Comparison of ENCODE assay signal across 19 cellular contexts in the genomic region with DNA sequence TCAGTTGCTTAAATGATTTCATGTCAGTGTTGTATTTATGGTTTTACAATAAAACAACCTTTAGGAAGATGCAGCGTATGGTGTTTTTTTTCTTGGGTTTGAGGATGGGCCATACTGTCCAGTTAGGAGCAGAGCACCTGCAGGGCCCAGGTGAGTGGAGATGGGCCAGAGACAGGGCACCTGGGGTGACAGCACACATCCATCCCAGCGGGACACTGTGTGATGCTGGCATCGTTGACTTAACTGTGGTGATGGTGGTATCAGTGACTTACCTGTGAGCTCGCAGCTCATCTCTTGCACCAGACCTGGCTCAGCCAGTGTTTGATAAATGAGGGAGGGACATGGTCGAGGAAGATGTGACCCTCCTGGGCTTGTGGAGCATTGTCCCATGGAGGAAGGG. TPM values are rescaled to one million over a fixed set of nuclear protein-coding genes. Genes with fewer than 3 reads are reported as not detected.
DNase-seq lines count a peak whose midpoint lies in the region; ATAC-seq and TF ChIP-seq lines count a peak whose summit lies in the region.
"Had no signal": no experiment of that assay in that cellular context is flagged by ENCODE, and none has a peak within 500 bp of the region (broad histone marks: within the 10 kb centered on the region; RNA-seq: fewer than 3 reads in every experiment).

No MANE protein-coding gene starts in this region.

- WGBS in gastroesophageal sphincter (ENCODE audit: low coverage in 1 of 2), 2 donors, result 97 to 100% methylated on average over 1 to 4 of the region's 5 CpGs

- H3K9me3 Mint-ChIP-seq in progenitor cell of endocrine pancreas (ENCODE audit: low read depth), result no peaks in the 10 kb centered on the region

- H3F3A ChIP-seq in MM.1S (ENCODE audit: insufficient read depth, low read length), result no peaks in the 10 kb centered on the region

- H3K27ac ChIP-seq in BLaER1 (peak overlapping the region; percentile 98), MM.1S (ENCODE audit: low read length) (no peak overlapping the region), gastroesophageal sphincter (no peak overlapping the region)
- H3K27ac ChIP-seq: PC-9 had no signal

- DNase-seq in MM.1S, result no peak
- peak; percentile 44 for DNase-seq in islet precursor cell
- DNase-seq in progenitor cell of endocrine pancreas (ENCODE audit: low spot score, unreplicated experiment), result no peak
- no peak for DNase-seq in NCI-H526 treated with DMSO at 0.1 percent for 48 hours (lab: John Stamatoyannopoulos, UW)
- DNase-seq: DMS53, GDM1, Kasumi-1, NCI-H1048, NCI-H1417 treated with DMSO at 0.1 percent for 48 hours, NCI-H187, PC-9, RPMI8226, SIG-M5, SK-N-SH had no signal

- H3K4me3 ChIP-seq in BLaER1 (peak overlapping the region; percentile 50), MM.1S (ENCODE audit: low read length) (peak overlapping the region; percentile 49; the same call in 1 of the 2 replicates), gastroesophageal sphincter (no peak overlapping the region)
- H3K4me3 ChIP-seq: PC-9 had no signal

- H3K9ac ChIP-seq in BLaER1, result peak overlapping the region; percentile 79
- H3K9ac ChIP-seq in MM.1S (ENCODE audit: low read length), result no peak overlapping the region; the same call in 1 of the 2 replicates
- H3K9ac ChIP-seq: SK-N-SH had no signal

- H3K36me3 Mint-ChIP-seq in progenitor cell of endocrine pancreas (ENCODE audit: insufficient read depth), result peaks cover 38% of the 10 kb centered on the region

- H3K9me2 ChIP-seq in MM.1S (replicated peaks; ENCODE audit: insufficient read depth, low read length), result no peaks in the 10 kb centered on the region
- H3K9me2 ChIP-seq: SK-N-SH had no signal

- H3K79me2 ChIP-seq in MM.1S (ENCODE audit: low read length), result no peaks in the 10 kb centered on the region

- H3K27me3 Mint-ChIP-seq in progenitor cell of endocrine pancreas, result no peaks in the 10 kb centered on the region

- TF ChIP-seq CTCF in MM.1S (IDR thresholded peaks at IDR 0.05; ENCODE audit: low read length) (no peak), progenitor cell of endocrine pancreas (IDR thresholded peaks at IDR 0.05; ENCODE audit: unreplicated experiment) (no peak), gastroesophageal sphincter (IDR thresholded peaks at IDR 0.05) (no peak)

- no peak for TF ChIP-seq POLR2A in gastroesophageal sphincter (IDR thresholded peaks at IDR 0.05)

- peak overlapping the region; percentile 31 for H3K27ac Mint-ChIP-seq in progenitor cell of endocrine pancreas

- H4K20me1 ChIP-seq in BLaER1, result no peaks in the 10 kb centered on the region
- no peaks in the 10 kb centered on the region for H4K20me1 ChIP-seq in MM.1S (ENCODE audit: insufficient read depth, low read length)

- peaks cover 2% of the 10 kb centered on the region for H3K4me1 Mint-ChIP-seq in progenitor cell of endocrine pancreas (ENCODE audit: low read depth)

- H3K9me3 ChIP-seq in BLaER1 (no peaks in the 10 kb centered on the region; the same call in 1 of the 2 replicates), MM.1S (replicated peaks; ENCODE audit: insufficient read depth, low read length) (no peaks in the 10 kb centered on the region), gastroesophageal sphincter (no peaks in the 10 kb centered on the region)
- H3K9me3 ChIP-seq: SK-N-SH had no signal

- H3K36me3 ChIP-seq in BLaER1, result peaks cover 21% of the 10 kb centered on the region
- H3K36me3 ChIP-seq in MM.1S (replicated peaks; ENCODE audit: insufficient read depth, low read length), result no peaks in the 10 kb centered on the region
- peaks cover 0 to 19% of the 10 kb centered on the region in 2 donors for H3K36me3 ChIP-seq in gastroesophageal sphincter

- TF ChIP-seq EP300 in gastroesophageal sphincter (IDR thresholded peaks at IDR 0.05), result no peak

- H2AFZ ChIP-seq in MM.1S (ENCODE audit: low read length), result peak overlapping the region; percentile 28; the same call in 1 of the 2 replicates
- H2AFZ ChIP-seq: PC-9 had no signal

- H3K4me1 ChIP-seq in BLaER1 (peaks cover 99% of the 10 kb centered on the region), MM.1S (ENCODE audit: low read length) (no peaks in the 10 kb centered on the region), gastroesophageal sphincter (no peaks in the 10 kb centered on the region)

- H3K27me3 ChIP-seq in BLaER1, result no peaks in the 10 kb centered on the region
- no peaks in the 10 kb centered on the region for H3K27me3 ChIP-seq in MM.1S (replicated peaks; ENCODE audit: insufficient read depth, low read length)
- H3K27me3 ChIP-seq in gastroesophageal sphincter, result peaks cover 4% of the 10 kb centered on the region

- ATAC-seq in gastroesophageal sphincter (no peak), GM18861 (IDR thresholded peaks at IDR 0.05; ENCODE audit: unreplicated experiment) (no peak)

- H3K4me2 ChIP-seq in BLaER1 (peak overlapping the region; percentile 92), MM.1S (ENCODE audit: low read depth, low read length) (peak overlapping the region; percentile 58)
- H3K4me2 ChIP-seq: PC-9, SK-N-SH had no signal

- no peak overlapping the region for H3K4me3 Mint-ChIP-seq in progenitor cell of endocrine pancreas (ENCODE audit: low read depth)

RNA-seq across cellular contexts. Expression of gene AMBP, which starts 21.6 kb away (rescaled TPM):
- 678 and 717 TPM in 2 replicates for total RNA-seq in progenitor cell of endocrine pancreas
- total RNA-seq in gastroesophageal sphincter, result not detected
- total RNA-seq: MCF 10A, PC-9 had no signal

RNA-seq across cellular contexts. Expression of gene KIF12, which starts 42.6 kb away (rescaled TPM):
- total RNA-seq in progenitor cell of endocrine pancreas (166 and 176 TPM in 2 replicates), gastroesophageal sphincter (not detected)
- total RNA-seq: MCF 10A, NCI-H460, PC-9 had no signal

Comparison
In these comparisons a context has a peak if more than half of its experiments do, and no peak if none do; other contexts are left out.
1. H3K4me3 ChIP-seq: peak in BLaER1 (single experiment) and MM.1S (single experiment); none in gastroesophageal sphincter (0 of 2).
2. RNA of gene AMBP, which starts 21.6 kb away (total RNA-seq): 678 to 717 TPM in progenitor cell of endocrine pancreas; not detected in gastroesophageal sphincter; every median in the first group is over 100 times any median in the second.
3. RNA of gene KIF12, which starts 42.6 kb away (total RNA-seq): 166 to 176 TPM in progenitor cell of endocrine pancreas; not detected in gastroesophageal sphincter; every median in the first group is over 100 times any median in the second.